In the genomic region with DNA sequence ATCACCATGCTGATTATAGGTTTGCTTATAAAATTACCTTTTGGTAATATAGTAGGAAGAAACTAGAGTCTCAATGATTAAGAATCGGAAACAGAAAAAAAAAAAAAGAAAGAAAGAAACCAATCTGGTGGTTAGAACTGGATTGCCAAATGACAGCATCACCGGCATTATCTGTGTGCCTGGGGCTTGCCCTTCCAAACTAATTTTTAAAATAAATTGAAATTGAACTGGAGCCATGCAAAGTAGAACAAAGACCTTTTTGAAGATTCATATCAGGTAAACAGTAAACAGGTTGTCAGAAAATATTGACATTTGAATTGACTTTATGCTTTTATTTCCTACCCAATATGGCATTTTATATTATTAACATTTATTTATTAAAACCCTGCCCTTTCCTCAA, we compare ENCODE assay signal across 23 cellular contexts. TPM values are rescaled to one million over a fixed set of nuclear protein-coding genes. Genes with fewer than 3 reads are reported as not detected.
"Had no signal": no experiment of that assay in that cellular context is flagged by ENCODE, and none has a peak within 500 bp of the region (broad histone marks: within the 10 kb centered on the region; RNA-seq: fewer than 3 reads in every experiment).

No MANE protein-coding gene starts in this region.

- H3K27me3 ChIP-seq: hepatocyte, spleen, transverse colon had no signal

- H3K36me3 ChIP-seq: spleen, thoracic aorta, transverse colon had no signal

- H3K27ac ChIP-seq: coronary artery, hepatocyte, parathyroid adenoma, spleen, thoracic aorta, transverse colon had no signal

- ATAC-seq: left colon; left ventricle myocardium superior; sciatic nerve; stimulated activated memory B cell treated with anti-CD40 and anti-IgM and Interleukin-4, amounts not matched to agents 10 μg/mL and 1 μg/mL and 100 μg/mL, for 72 hours had no signal

- H3K9me3 ChIP-seq: spleen, thoracic aorta, transverse colon had no signal

- H3K4me3 ChIP-seq: coronary artery, hepatocyte, spleen, thoracic aorta, transverse colon had no signal

- H3K4me1 ChIP-seq: parathyroid adenoma, spleen, transverse colon had no signal

- DNase-seq: effector CD8-positive, alpha-beta T cell; foreskin melanocyte; left colon; left ventricle myocardium superior; mesendoderm; naive B cell; occipital lobe; spleen; stimulated activated CD4-positive, alpha-beta T cell treated with anti-CD3 and anti-CD28 coated beads, Interleukin-15, amount 100 ng/mL, for 24 hours; stimulated activated CD4-positive, alpha-beta T cell treated with anti-CD3 and anti-CD28 coated beads, Interleukin-1b, Interleukin-23, amount 100 ng/mL, for 48 hours; stimulated activated CD4-positive, alpha-beta T cell treated with anti-CD3 and anti-CD28 coated beads, Interleukin-4, amount 100 ng/mL, for 24 hours; transverse colon had no signal

RNA-seq across cellular contexts. Expression of gene CPB1, which starts 11.2 kb away (rescaled TPM):
- total RNA-seq: dermis microvascular lymphatic vessel endothelial cell, hepatocyte, kidney epithelial cell, left ventricle myocardium superior, lung microvascular endothelial cell, occipital lobe, pulmonary artery endothelial cell, ureter had no signal
- polyA plus RNA-seq: hepatocyte had no signal

RNA-seq across cellular contexts. Expression of gene CPA3, which starts 48.7 kb away (rescaled TPM):
- total RNA-seq: kidney epithelial cell, lung microvascular endothelial cell, occipital lobe had no signal
